ENCODE assay signal across 8 cellular contexts in genomic region chr1:107057197-107058133, GRCh38. TPM values are rescaled to one million over a fixed set of nuclear protein-coding genes. Genes with fewer than 3 reads are reported as not detected.
A peak's percentile ranks its signal among the peaks of the same experiment; 100 is the strongest.
DNase-seq lines count a peak whose midpoint lies in the region; ATAC-seq, FAIRE-seq and TF ChIP-seq lines count a peak whose summit lies in the region.

No MANE protein-coding gene starts in this region.

- no peaks in the 10 kb centered on the region for H3K9me3 ChIP-seq in pancreas

- no peaks in the 10 kb centered on the region for H3K36me3 ChIP-seq in pancreas

- intact Hi-C loops in Right ventricle myocardium superior (cut with DNase I) = no loop called here
- intact Hi-C loops in pancreas (cut with DNase I) = no loop called here

- H3K4me3 Mint-ChIP-seq in activated naive CD8-positive, alpha-beta T cell treated with anti-CD3 and anti-CD28 coated beads, Interleukin-2, amount 10 ng/mL, durations not matched to agents 7 days and 5 days = peak overlapping the region; percentile 99

- H3K27me3 Mint-ChIP-seq in activated naive CD8-positive, alpha-beta T cell treated with anti-CD3 and anti-CD28 coated beads, Interleukin-2, amount 10 ng/mL, durations not matched to agents 7 days and 5 days = no peaks in the 10 kb centered on the region

- peaks cover 13% of the 10 kb centered on the region for H3K36me3 Mint-ChIP-seq in activated naive CD8-positive, alpha-beta T cell treated with anti-CD3 and anti-CD28 coated beads, Interleukin-2, amount 10 ng/mL, durations not matched to agents 7 days and 5 days

- H3K4me1 Mint-ChIP-seq in activated naive CD8-positive, alpha-beta T cell treated with anti-CD3 and anti-CD28 coated beads, Interleukin-2, amount 10 ng/mL, durations not matched to agents 7 days and 5 days = peaks cover 17% of the 10 kb centered on the region

- no peaks in the 10 kb centered on the region for H3K27me3 ChIP-seq in pancreas

- peak overlapping the region; percentile 55 to 96 (median 92) for H3K4me3 ChIP-seq in pancreas

- H3K27ac ChIP-seq in pancreas = peak overlapping the region; percentile 40 to 82 (median 79)

- DNase-seq in DMS153 (lab: John Stamatoyannopoulos, UW) = peak; percentile 4
- peak; percentile 19 for DNase-seq in HPDE6-E6E7 (ENCODE audit: extremely low spot score)
- DNase-seq in RPMI7951 (ENCODE audit: low read depth) = peak; percentile 58
- DNase-seq in activated naive CD8-positive, alpha-beta T cell treated with anti-CD3 and anti-CD28 coated beads, Interleukin-2, amount 10 ng/mL, durations not matched to agents 7 days and 5 days = peak; percentile 68
- peak; percentile 85 for DNase-seq in Right ventricle myocardium superior
- peak; percentile 76 to 93 (median 84) for DNase-seq in pancreas
- peak; percentile 59 for DNase-seq in urothelium cell line (ENCODE audit: low spot score)

- TF ChIP-seq CTCF in pancreas (IDR thresholded peaks at IDR 0.05) = no peak

- peak overlapping the region; percentile 96 for H3K27ac Mint-ChIP-seq in activated naive CD8-positive, alpha-beta T cell treated with anti-CD3 and anti-CD28 coated beads, Interleukin-2, amount 10 ng/mL, durations not matched to agents 7 days and 5 days

- 3 to 4% methylated on average over 55 of the region's 55 CpGs for WGBS in pancreas, 2 donors

- no peaks in the 10 kb centered on the region for H3K9me3 Mint-ChIP-seq in activated naive CD8-positive, alpha-beta T cell treated with anti-CD3 and anti-CD28 coated beads, Interleukin-2, amount 10 ng/mL, durations not matched to agents 7 days and 5 days

- H3K4me1 ChIP-seq in pancreas = peaks cover 5 to 20% (median 13%) of the 10 kb centered on the region in 3 donors

- POLR2A ChIA-PET in activated naive CD8-positive, alpha-beta T cell treated with anti-CD3 and anti-CD28 coated beads, Interleukin-2, amount 10 ng/mL, durations not matched to agents 7 days and 5 days (lab: Charles Lee) = no interaction called here

- FAIRE-seq in pancreas (lab: Jason Lieb, UNC) (no peak), urothelium cell line (lab: Jason Lieb, UNC) (no peak)

- peak; percentile 60 for ATAC-seq in GM21367 (IDR thresholded peaks at IDR 0.05; ENCODE audit: unreplicated experiment)
- ATAC-seq in activated naive CD8-positive, alpha-beta T cell treated with anti-CD3 and anti-CD28 coated beads, Interleukin-2, amount 10 ng/mL, durations not matched to agents 7 days and 5 days (ENCODE audit: low read depth) = peak; percentile 46
- peak; percentile 93 for ATAC-seq in Right ventricle myocardium superior (ENCODE audit: poor library complexity)
- ATAC-seq in pancreas = peak; percentile 87 to 94 (median 90)

RNA-seq across cellular contexts. Expression of gene PRMT6, which starts 1.0 kb away (rescaled TPM):
- 8.9 and 11.9 TPM in 2 replicates for total RNA-seq in RPMI7951 (2014; rRNA removed; shearing (Covaris generic))
- total RNA-seq in activated naive CD8-positive, alpha-beta T cell treated with anti-CD3 and anti-CD28 coated beads, Interleukin-2, amount 10 ng/mL, durations not matched to agents 7 days and 5 days = 10 to 100 TPM; 16.7 to 18.4 TPM
- total RNA-seq in Right ventricle myocardium superior (4.3 TPM), pancreas (10 to 100 TPM in 4 of 6 donors, 1 to 10 TPM in 2; 5.3 to 10.6 (median 10.4) TPM)
- polyA plus RNA-seq in pancreas = 10 to 100 TPM in 1 of 2 donors, 1 to 10 TPM in 1; 6.8 to 13.7 TPM

Comparison
In these comparisons a context has a peak if more than half of its experiments do, and no peak if none do; other contexts are left out.
1. Peak in every context shown above with its lines: DNase-seq, ATAC-seq, H3K4me3 ChIP-seq and H3K27ac ChIP-seq.
2. DNase-seq: peak in every context shown above with its lines; median percentile 85 in Right ventricle myocardium superior; 84 in pancreas; 68 in activated naive CD8-positive, alpha-beta T cell treated with anti-CD3 and anti-CD28 coated beads, Interleukin-2, amount 10 ng/mL, durations not matched to agents 7 days and 5 days; 59 in urothelium cell line; 58 in RPMI7951; 19 in HPDE6-E6E7; 4 in DMS153.